ENCODE assay signal across 8 cellular contexts in the genomic region with DNA sequence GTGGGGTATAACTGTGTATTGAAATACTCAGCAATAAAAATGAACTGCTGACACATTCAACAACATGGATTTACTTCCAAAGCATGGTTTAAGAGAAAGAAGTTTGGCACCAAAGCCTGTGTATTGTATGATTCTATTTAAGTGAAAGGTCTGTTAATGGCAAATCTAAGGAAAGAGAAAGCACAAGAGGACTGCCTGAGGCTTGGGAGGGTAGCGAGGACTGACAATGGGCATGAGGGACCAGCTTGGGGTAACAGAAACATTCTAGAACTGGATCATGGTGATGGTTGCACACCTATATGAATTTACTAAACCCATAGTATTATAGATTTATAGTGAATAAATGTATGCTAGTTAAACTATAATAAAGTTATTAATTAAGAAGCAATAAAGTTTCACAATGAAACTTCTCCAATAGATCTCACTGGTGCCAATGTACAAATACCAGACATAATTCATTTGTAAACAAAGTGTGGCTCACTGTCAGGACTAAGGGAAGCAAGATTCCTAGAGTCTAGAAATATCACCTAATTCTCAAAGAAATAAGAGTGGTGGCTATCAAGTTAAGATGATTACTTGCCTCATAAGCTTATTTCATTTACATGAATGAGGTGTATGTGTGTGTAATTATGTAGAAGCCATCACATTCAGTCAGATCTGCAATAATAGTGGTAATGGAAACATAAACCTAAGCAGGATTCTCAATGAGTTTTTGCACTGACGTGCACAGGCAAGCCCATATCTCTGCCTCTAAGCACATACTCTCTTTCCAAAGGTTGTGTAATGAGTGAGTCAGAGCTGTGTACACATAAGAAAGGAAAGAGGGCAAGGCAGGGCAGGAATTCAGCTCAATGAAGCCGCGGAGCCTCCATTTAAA.
DNase-seq lines count a peak whose midpoint lies in the region; ATAC-seq and TF ChIP-seq lines count a peak whose summit lies in the region.

No MANE protein-coding gene starts in this region.

- peak; percentile 94 for DNase-seq in DMS53 (lab: John Stamatoyannopoulos, UW)
- peak; percentile 49 to 87 for DNase-seq in NCI-H2081 (lab: John Stamatoyannopoulos, UW)
- peak; percentile 91 for DNase-seq in choroid plexus epithelial cell (ENCODE audit: low read depth)
- peak; percentile 89 for DNase-seq in non-pigmented ciliary epithelial cell (ENCODE audit: low read depth)
- no peak for DNase-seq in T-helper 9 cell
- no peak for DNase-seq in activated naive CD4-positive, alpha-beta T cell (lab: John Stamatoyannopoulos, UW)
- DNase-seq in GM19238 (ENCODE audit: insufficient read length, low spot score), result no peak
- DNase-seq in activated CD8-positive, alpha-beta T cell treated with anti-CD3 and anti-CD28 coated beads for 36 hours, result no peak

- H3K4me1 Mint-ChIP-seq in activated CD8-positive, alpha-beta T cell treated with anti-CD3 and anti-CD28 coated beads for 36 hours (ENCODE audit: low read depth), result no peaks in the 10 kb centered on the region

- intact Hi-C loops in activated CD8-positive, alpha-beta T cell treated with anti-CD3 and anti-CD28 coated beads for 36 hours (cut with micrococcal nuclease), result no loop called here

- H3K4me3 ChIP-seq in choroid plexus epithelial cell (ENCODE audit: low read depth, low read length), result no peak overlapping the region

- ATAC-seq in activated CD8-positive, alpha-beta T cell treated with anti-CD3 and anti-CD28 coated beads for 36 hours, result no peak

- H3K4me3 Mint-ChIP-seq in activated CD8-positive, alpha-beta T cell treated with anti-CD3 and anti-CD28 coated beads for 36 hours, result no peak overlapping the region

- POLR2A ChIA-PET in activated CD8-positive, alpha-beta T cell treated with anti-CD3 and anti-CD28 coated beads for 36 hours (lab: Charles Lee), result no interaction called here

- H3K27me3 Mint-ChIP-seq in activated CD8-positive, alpha-beta T cell treated with anti-CD3 and anti-CD28 coated beads for 36 hours, result no peaks in the 10 kb centered on the region

- CTCF ChIA-PET in activated CD8-positive, alpha-beta T cell treated with anti-CD3 and anti-CD28 coated beads for 36 hours (lab: Charles Lee), result no interaction called here

- H3K9me3 Mint-ChIP-seq in activated CD8-positive, alpha-beta T cell treated with anti-CD3 and anti-CD28 coated beads for 36 hours, result peaks cover 2% of the 10 kb centered on the region

- TF ChIP-seq CTCF in choroid plexus epithelial cell (conservative IDR thresholded peaks at IDR 0.05; ENCODE audit: low read depth, low read length), result no peak
- TF ChIP-seq CTCF in activated CD8-positive, alpha-beta T cell treated with anti-CD3 and anti-CD28 coated beads for 36 hours (IDR thresholded peaks at IDR 0.05), result no peak

- H3K27ac Mint-ChIP-seq in activated CD8-positive, alpha-beta T cell treated with anti-CD3 and anti-CD28 coated beads for 36 hours, result no peak overlapping the region

- H3K36me3 Mint-ChIP-seq in activated CD8-positive, alpha-beta T cell treated with anti-CD3 and anti-CD28 coated beads for 36 hours (ENCODE audit: low read depth), result no peaks in the 10 kb centered on the region

Comparison
In these comparisons a context has a peak if more than half of its experiments do, and no peak if none do; other contexts are left out.
1. DNase-seq: peak in DMS53 (single experiment), NCI-H2081 (2 of 2), choroid plexus epithelial cell (single experiment) and non-pigmented ciliary epithelial cell (single experiment); none in T-helper 9 cell (single experiment), activated naive CD4-positive, alpha-beta T cell (0 of 4), GM19238 (single experiment) and activated CD8-positive, alpha-beta T cell treated with anti-CD3 and anti-CD28 coated beads for 36 hours (single experiment).